21 cellular contexts compared by ENCODE assay signal in genomic region chr10:24589265-24589664, GRCh38.
"Had no signal": no experiment of that assay in that cellular context is flagged by ENCODE, and none has a peak within 500 bp of the region (broad histone marks: within the 10 kb centered on the region; RNA-seq: fewer than 3 reads in every experiment).

No MANE protein-coding gene starts in this region.

- H3K27ac ChIP-seq: colonic mucosa, heart left ventricle, hepatocyte, lower lobe of right lung, neutrophil, pancreas, right lobe of liver, testis, tibial artery had no signal

- DNase-seq: central memory CD4-positive, alpha-beta T cell; colonic mucosa; effector CD4-positive, alpha-beta T cell; heart left ventricle; islet precursor cell; kidney glomerular epithelial cell; left ventricle myocardium superior; lower lobe of right lung; mucosa of descending colon; naive B cell; pancreas; right lobe of liver; small intestine; stimulated activated CD4-positive, alpha-beta T cell treated with anti-CD3 and anti-CD28 coated beads, Interleukin-15, amount 100 ng/mL, for 24 hours; stimulated activated CD4-positive, alpha-beta T cell treated with anti-CD3 and anti-CD28 coated beads, Interleukin-2, amount 100 ng/mL, for 48 hours; stimulated activated naive B cell treated with anti-CD40 and anti-IgM and Interleukin-4, amounts not matched to agents 10 μg/mL and 1 μg/mL and 100 μg/mL, for 72 hours; testis; tibial artery had no signal

- ATAC-seq: heart left ventricle; left ventricle myocardium superior; lower lobe of right lung; mucosa of descending colon; natural killer cell treated with Interleukin-12 subunit alpha and Interleukin-12 subunit beta and Interleukin-15 and Interleukin-18, amount 100 ng/mL, for 72 hours; pancreas; right lobe of liver; stimulated activated naive B cell treated with anti-CD40 and anti-IgM and Interleukin-4, amounts not matched to agents 10 μg/mL and 1 μg/mL and 100 μg/mL, for 72 hours had no signal

- H3K27me3 ChIP-seq: colonic mucosa, heart left ventricle, hepatocyte, neutrophil, pancreas, right lobe of liver, testis, tibial artery had no signal
